In genomic region chr15:44728576-44729393, GRCh38 we compare ENCODE assay signal across 1 cellular context.
A peak's percentile ranks its signal among the peaks of the same experiment; 100 is the strongest.
TF ChIP-seq lines count a peak whose summit lies in the region.

No MANE protein-coding gene starts in this region.

TF ChIP-seq in K562, 482 proteins besides CTCF, POLR2A, EP300 and RAD21 (continued from another document and continues in another):
- TF ChIP-seq REST (CRISPR knock-in tag; IDR thresholded peaks at IDR 0.05; ENCODE audit: low read depth) (no peak), ZNF197 (CRISPR knock-in tag; IDR thresholded peaks at IDR 0.05; ENCODE audit: low read depth) (no peak), NFXL1 (CRISPR knock-in tag; IDR thresholded peaks at IDR 0.05) (no peak), FOXK2 (conservative IDR thresholded peaks at IDR 0.05 in 1 of 2, IDR thresholded peaks at IDR 0.05 in 1 of 2; ENCODE audit: low read depth in 2 of 2) (peak; percentile 63 to 70), CHCHD3 (CRISPR knock-in tag; IDR thresholded peaks at IDR 0.05) (no peak), ZNF282 (CRISPR knock-in tag; IDR thresholded peaks at IDR 0.05) (no peak), ZFP36 (IDR thresholded peaks at IDR 0.05; ENCODE audit: low read depth, low read length, partially characterized antibody) (no peak), ZNF395 (CRISPR knock-in tag; IDR thresholded peaks at IDR 0.05) (no peak; the same call in 1 of the 2 replicates), HOMEZ (CRISPR knock-in tag; IDR thresholded peaks at IDR 0.05) (no peak), CHD4 (IDR thresholded peaks at IDR 0.05; ENCODE audit: insufficient read depth, insufficient replicate concordance, low read depth, low read length, poor library complexity, severe bottlenecking) (no peak), MLLT1 (IDR thresholded peaks at IDR 0.05) (peak in 1 of 2 experiments; percentile 77; a peak in 2 of 4 replicates), NR2F6 (CRISPR knock-in tag; IDR thresholded peaks at IDR 0.05) (no peak), ZBTB2 (IDR thresholded peaks at IDR 0.05) (no peak; the same call in 1 of the 2 replicates), ETV1 (tag; conservative IDR thresholded peaks at IDR 0.05; ENCODE audit: low read depth) (no peak), ARHGAP35 (IDR thresholded peaks at IDR 0.05; ENCODE audit: partially characterized antibody) (no peak), ZNF311 (CRISPR knock-in tag; IDR thresholded peaks at IDR 0.05) (no peak), GATAD2A (IDR thresholded peaks at IDR 0.05) (no peak), MBD2 (IDR thresholded peaks at IDR 0.05; ENCODE audit: borderline replicate concordance, low read depth) (peak; percentile 47; the same call in 1 of the 2 replicates), ZNF444 (CRISPR knock-in tag; IDR thresholded peaks at IDR 0.05) (no peak), ZNF561 (CRISPR knock-in tag; conservative IDR thresholded peaks at IDR 0.05) (no peak), ILK (tag; IDR thresholded peaks at IDR 0.05; ENCODE audit: borderline replicate concordance, low read depth) (no peak), RBFOX2 (IDR thresholded peaks at IDR 0.05; ENCODE audit: low read depth, low read length) (peak; percentile 83), TAF1 (IDR thresholded peaks at IDR 0.05; ENCODE audit: control insufficient read depth, extremely low read depth, insufficient read depth, low read length, severe bottlenecking) (no peak), FOXP4 (CRISPR knock-in tag; IDR thresholded peaks at IDR 0.05; ENCODE audit: borderline replicate concordance) (no peak), KDM1A (IDR thresholded peaks at IDR 0.05) (peak; percentile 96 to 97), GTF2B (IDR thresholded peaks at IDR 0.05; ENCODE audit: extremely low read depth, insufficient read length) (no peak), PYGO2 (tag; IDR thresholded peaks at IDR 0.05) (no peak), EP400 (IDR thresholded peaks at IDR 0.05) (peak; percentile 86), CREB1 (IDR thresholded peaks at IDR 0.05) (peak; percentile 85; the same call in 1 of the 2 replicates), CREB1 (CRISPR knock-in tag; IDR thresholded peaks at IDR 0.05) (peak; percentile 91), GABPB1 (CRISPR knock-in tag; IDR thresholded peaks at IDR 0.05) (peak; percentile 33; the same call in 1 of the 2 replicates), ZNF239 (CRISPR knock-in tag; IDR thresholded peaks at IDR 0.05) (no peak), ERF (CRISPR knock-in tag; IDR thresholded peaks at IDR 0.05) (no peak), NBN (IDR thresholded peaks at IDR 0.05; ENCODE audit: low read depth) (peak; percentile 93), KLF16 (IDR thresholded peaks at IDR 0.05) (peak; percentile 82), BRF2 (IDR thresholded peaks at IDR 0.05; ENCODE audit: borderline replicate concordance, insufficient read depth, insufficient read length) (no peak)
